In the genomic region with DNA sequence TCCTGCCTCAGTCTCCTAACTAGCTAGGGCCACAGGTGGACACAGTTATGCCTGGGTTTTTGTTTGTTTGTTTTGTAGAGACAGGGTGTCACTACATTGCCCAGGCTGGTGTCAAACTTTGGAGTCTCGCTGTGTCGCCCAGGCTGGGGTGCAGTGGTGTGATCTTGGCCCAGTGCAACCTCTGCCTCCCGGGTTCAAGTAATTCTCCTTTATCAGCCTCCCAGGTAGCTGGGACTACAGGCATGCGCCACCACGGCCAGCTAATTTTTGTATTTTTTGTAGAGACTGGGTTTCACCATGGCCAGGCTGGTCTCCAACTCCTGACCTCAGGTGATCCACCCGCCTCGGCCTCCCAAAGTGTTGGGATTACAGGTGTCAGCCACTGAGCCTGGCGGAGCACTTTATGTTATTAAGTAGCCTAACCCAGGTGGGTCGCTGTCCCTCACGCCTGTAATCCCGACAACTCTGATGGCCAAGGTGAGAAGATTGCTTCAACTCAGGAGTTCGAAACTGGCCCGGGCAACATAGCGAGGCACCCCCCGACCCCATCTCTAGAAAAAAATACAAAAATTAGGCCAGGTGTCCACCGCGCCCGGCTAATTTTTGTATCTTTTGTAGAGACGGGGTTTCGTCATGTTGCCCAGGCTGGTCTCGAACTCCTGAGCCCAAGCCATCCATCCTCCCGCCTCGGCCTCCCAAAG, we compare ENCODE assay signal across 8 cellular contexts.
A peak's percentile ranks its signal among the peaks of the same experiment; 100 is the strongest.
DNase-seq lines count a peak whose midpoint lies in the region; FAIRE-seq and TF ChIP-seq lines count a peak whose summit lies in the region.
"Not testable (repeated sequence)": the region's sequence is repeated elsewhere in the genome, so short reads cannot be mapped to it uniquely, and the experiment has no call there.

No MANE protein-coding gene starts in this region.

- not testable (repeated sequence) for FAIRE-seq in HTR-8/SVneo (lab: Jason Lieb, UNC)

- H3F3A ChIP-seq in SK-N-SH (replicated peaks; ENCODE audit: insufficient read depth), result not testable (repeated sequence)

- H3K27ac ChIP-seq in SK-N-SH (ENCODE audit: low read depth in 2 of 2, low read length in 1 of 2) (peak overlapping the region in 1 of 2 experiments; percentile 66; a peak in 1 of 4 replicates), neutrophil (peak overlapping the region; percentile 73)
- not testable (repeated sequence) for H3K27ac ChIP-seq in endodermal cell (ENCODE audit: low read depth, low read length); suprapubic skin

- peaks cover 18% of the 10 kb centered on the region; the same call in 1 of the 2 replicates for H3K79me2 ChIP-seq in SK-N-SH (ENCODE audit: insufficient read depth)

- not testable (repeated sequence) for TF ChIP-seq POLR2A in suprapubic skin (IDR thresholded peaks at IDR 0.05)

- H3K4me3 Mint-ChIP-seq in activated naive CD8-positive, alpha-beta T cell, result peak overlapping the region; percentile 98
- H3K4me3 Mint-ChIP-seq in endodermal cell, result peak overlapping the region; percentile 93

- not testable (repeated sequence) for H3K4me1 ChIP-seq in BE2C; SK-N-SH (ENCODE audit: control insufficient read depth in 1 of 2, insufficient read depth in 2 of 2, low read depth in 1 of 2, low read length in 1 of 2); endodermal cell (ENCODE audit: control insufficient read depth, insufficient read depth, low read length); neutrophil (ENCODE audit: control insufficient read depth in 1 of 2, insufficient read depth in 1 of 2, low read depth in 1 of 2, low read length in 1 of 2)
- H3K4me1 ChIP-seq in suprapubic skin, result peaks cover 12% of the 10 kb centered on the region

- H3K4me3 ChIP-seq in BE2C (ENCODE audit: low read depth, low read length), result peak overlapping the region; percentile 70
- peak overlapping the region; percentile 64 to 65 for H3K4me3 ChIP-seq in SK-N-SH (ENCODE audit: low read depth in 2 of 2, low read length in 1 of 2)
- H3K4me3 ChIP-seq in endodermal cell (ENCODE audit: low read length), result peak overlapping the region; percentile 83
- H3K4me3 ChIP-seq in iPS-18c (ENCODE audit: insufficient read depth, low read depth, low read length), result peak overlapping the region; percentile 36
- peak overlapping the region; percentile 68 for H3K4me3 ChIP-seq in neutrophil (ENCODE audit: low read depth in 1 of 2, low read length in 1 of 2)
- H3K4me3 ChIP-seq in suprapubic skin, result peak overlapping the region; percentile 68

- not testable (repeated sequence) for H3K9me3 ChIP-seq in BE2C; SK-N-SH; endodermal cell (ENCODE audit: control insufficient read depth, low read length); iPS-18c (ENCODE audit: control insufficient read depth, insufficient read depth, low read length); neutrophil; suprapubic skin

- not testable (repeated sequence) for TF ChIP-seq EP300 in SK-N-SH (IDR thresholded peaks at IDR 0.05; ENCODE audit: borderline replicate concordance in 1 of 2, low read depth in 1 of 2, low read length in 1 of 2); suprapubic skin (IDR thresholded peaks at IDR 0.05)

- H3K27ac Mint-ChIP-seq in activated naive CD8-positive, alpha-beta T cell, result peak overlapping the region; percentile 99
- not testable (repeated sequence) for H3K27ac Mint-ChIP-seq in endodermal cell

- not testable (repeated sequence) for DNase-seq in BE2C, SK-N-SH, endodermal cell
- DNase-seq in HTR-8/SVneo (ENCODE audit: insufficient read length, low spot score) (peak; percentile 0), suprapubic skin (ENCODE audit: low spot score in 2 of 2) (peak in 1 of 2 donors; percentile 60)

- H4K20me1 ChIP-seq in SK-N-SH (ENCODE audit: insufficient read depth), result not testable (repeated sequence)

- not testable (repeated sequence) for H3K4me1 Mint-ChIP-seq in activated naive CD8-positive, alpha-beta T cell (ENCODE audit: low read depth); endodermal cell

- not testable (repeated sequence) for TF ChIP-seq RAD21 in SK-N-SH (IDR thresholded peaks at IDR 0.05; ENCODE audit: low read length)

- CTCF ChIA-PET in SK-N-SH (lab: Yijun Ruan, JAX), result not testable (repeated sequence)

- not testable (repeated sequence) for H2AFZ ChIP-seq in SK-N-SH (ENCODE audit: low read depth)

- H3K36me3 Mint-ChIP-seq in activated naive CD8-positive, alpha-beta T cell; endodermal cell (ENCODE audit: low read depth): not testable (repeated sequence)

- POLR2A ChIA-PET in SK-N-SH (lab: Yijun Ruan, JAX), result not testable (repeated sequence)

- not testable (repeated sequence) for H3K27me3 ChIP-seq in BE2C; SK-N-SH (ENCODE audit: insufficient read depth); endodermal cell (ENCODE audit: control insufficient read depth, insufficient read depth, low read length, poor library complexity, severe bottlenecking); neutrophil; suprapubic skin

- not testable (repeated sequence) for H3K9me2 ChIP-seq in SK-N-SH

- not testable (repeated sequence) for H3K9me3 Mint-ChIP-seq in activated naive CD8-positive, alpha-beta T cell (ENCODE audit: low read depth); endodermal cell

- TF ChIP-seq CTCF in BE2C (IDR thresholded peaks at IDR 0.05; ENCODE audit: low read depth, low read length); SK-N-SH (IDR thresholded peaks at IDR 0.05); endodermal cell (conservative IDR thresholded peaks at IDR 0.05); neutrophil (IDR thresholded peaks at IDR 0.05); suprapubic skin (IDR thresholded peaks at IDR 0.05): not testable (repeated sequence)

- peak overlapping the region; percentile 82; the same call in 1 of the 2 replicates for H3K9ac ChIP-seq in SK-N-SH
- not testable (repeated sequence) for H3K9ac ChIP-seq in endodermal cell (ENCODE audit: extremely low read depth, low read length, poor library complexity, severe bottlenecking)

- not testable (repeated sequence) for H3K27me3 Mint-ChIP-seq in activated naive CD8-positive, alpha-beta T cell; endodermal cell (ENCODE audit: insufficient read depth)

- H3K4me2 ChIP-seq in SK-N-SH, result peak overlapping the region; percentile 69

- H3K36me3 ChIP-seq in BE2C; SK-N-SH (replicated peaks in 1 of 2; ENCODE audit: control insufficient read depth in 1 of 2, insufficient read depth in 2 of 2, low read length in 1 of 2); endodermal cell (ENCODE audit: control insufficient read depth, insufficient read depth, low read length); neutrophil; suprapubic skin: not testable (repeated sequence)

- 67% methylated on average over 11 of the region's 23 CpGs for WGBS in SK-N-SH (ENCODE audit: low lambda C conversion rate)
- 95 to 98% methylated on average over 7 to 20 of the region's 23 CpGs for WGBS in endodermal cell (ENCODE audit: insufficient coverage in 1 of 2, insufficient read length in 1 of 2), 2 experiments
- WGBS in suprapubic skin, result 86% methylated on average over 23 of the region's 23 CpGs
